In genomic region chr19:52095172-52096014, GRCh38 we compare ENCODE assay signal across 8 cellular contexts. TPM values are rescaled to one million over a fixed set of nuclear protein-coding genes. Genes with fewer than 3 reads are reported as not detected.
DNase-seq lines count a peak whose midpoint lies in the region; ATAC-seq and TF ChIP-seq lines count a peak whose summit lies in the region.

TSS of gene ZNF841 (minus strand) at chr19:52095765. CDS start at chr19:52084801, 10,964 bp downstream.

- peak within 1 kb of the TSS; percentile 90 for H3K4me3 ChIP-seq in coronary artery

- H3K27ac ChIP-seq in coronary artery, result peak within 1 kb of the TSS; percentile 39 to 83

- POLR2A ChIA-PET in activated CD4-positive, alpha-beta T cell treated with anti-CD3 and anti-CD28 coated beads, Interleukin-2, amount 10 ng/mL, durations not matched to agents 7 days and 5 days (lab: Charles Lee), result no interaction called here

- peak; percentile 85 for ATAC-seq in HG03095 (IDR thresholded peaks at IDR 0.05; ENCODE audit: unreplicated experiment)
- peak; percentile 99 for ATAC-seq in left colon
- no peak for ATAC-seq in HG03378 (IDR thresholded peaks at IDR 0.05; ENCODE audit: unreplicated experiment)

- intact Hi-C loops in left colon (cut with DNase I, micrococcal nuclease), result no loop called here

- CTCF ChIA-PET in activated CD4-positive, alpha-beta T cell treated with anti-CD3 and anti-CD28 coated beads, Interleukin-2, amount 10 ng/mL, durations not matched to agents 7 days and 5 days (lab: Charles Lee), result interaction anchor here (1.3 kb wide), 1 partner anchor 12 kb away, joined by 3 read pairs; no protein-coding TSS in a partner anchor

- peak within 1 kb of the TSS; percentile 97 for H3K27ac Mint-ChIP-seq in activated CD4-positive, alpha-beta T cell treated with anti-CD3 and anti-CD28 coated beads, Interleukin-2, amount 10 ng/mL, durations not matched to agents 7 days and 5 days

- peaks cover 61% of the 10 kb centered on the region for H3K36me3 Mint-ChIP-seq in activated CD4-positive, alpha-beta T cell treated with anti-CD3 and anti-CD28 coated beads, Interleukin-2, amount 10 ng/mL, durations not matched to agents 7 days and 5 days (ENCODE audit: low read depth)

- DNase-seq in GM13977 (ENCODE audit: low spot score), result peak; percentile 75
- DNase-seq in NCI-H345 treated with DMSO at 0.1 percent for 48 hours (lab: John Stamatoyannopoulos, UW; ENCODE audit: unreplicated experiment), result peak; percentile 27
- peak; percentile 90 for DNase-seq in activated CD4-positive, alpha-beta T cell treated with anti-CD3 and anti-CD28 coated beads, Interleukin-2, amount 10 ng/mL, durations not matched to agents 7 days and 5 days
- DNase-seq in coronary artery (ENCODE audit: low spot score), result peak; percentile 98
- DNase-seq in left colon, result peak; percentile 94 to 95
- DNase-seq in stimulated activated CD4-positive, alpha-beta T cell treated with anti-CD3 and anti-CD28 coated beads, Interleukin-1b, Interleukin-23, amount 100 ng/mL, for 1 hour (ENCODE audit: low read depth in 2 of 2), result peak; percentile 54 to 78

- TF ChIP-seq CTCF in GM13977 (IDR thresholded peaks at IDR 0.05; ENCODE audit: extremely low read depth, insufficient read depth, missing control alignments) (no peak), coronary artery (IDR thresholded peaks at IDR 0.05) (no peak)

- peaks cover 26% of the 10 kb centered on the region for H3K4me1 Mint-ChIP-seq in activated CD4-positive, alpha-beta T cell treated with anti-CD3 and anti-CD28 coated beads, Interleukin-2, amount 10 ng/mL, durations not matched to agents 7 days and 5 days

- H3K27me3 Mint-ChIP-seq in activated CD4-positive, alpha-beta T cell treated with anti-CD3 and anti-CD28 coated beads, Interleukin-2, amount 10 ng/mL, durations not matched to agents 7 days and 5 days, result no peaks in the 10 kb centered on the region

- peaks cover 72% of the 10 kb centered on the region for H3K9me3 Mint-ChIP-seq in activated CD4-positive, alpha-beta T cell treated with anti-CD3 and anti-CD28 coated beads, Interleukin-2, amount 10 ng/mL, durations not matched to agents 7 days and 5 days

- peak within 1 kb of the TSS; percentile 97 for H3K4me3 Mint-ChIP-seq in activated CD4-positive, alpha-beta T cell treated with anti-CD3 and anti-CD28 coated beads, Interleukin-2, amount 10 ng/mL, durations not matched to agents 7 days and 5 days

- in situ Hi-C loops in GM13977 (cut with MboI; ENCODE audit: low pct_unique_long_range_greater_than_20kb, low sequenced_read_pairs, unreplicated experiment), result no loop called here

RNA-seq across cellular contexts. Expression of gene ZNF841, which starts in this region (rescaled TPM):
- total RNA-seq in activated CD4-positive, alpha-beta T cell treated with anti-CD3 and anti-CD28 coated beads, Interleukin-2, amount 10 ng/mL, durations not matched to agents 7 days and 5 days, result 10 to 100 TPM; 27.7 to 27.9 TPM
- total RNA-seq in left colon, result 10 to 100 TPM; 14.9 to 17.9 TPM

Comparison
In these comparisons a context has a peak if more than half of its experiments do, and no peak if none do; other contexts are left out.
1. DNase-seq: peak in every context shown above with its lines; median percentile 98 in coronary artery; 94 in left colon; 90 in activated CD4-positive, alpha-beta T cell treated with anti-CD3 and anti-CD28 coated beads, Interleukin-2, amount 10 ng/mL, durations not matched to agents 7 days and 5 days; 75 in GM13977; 66 in stimulated activated CD4-positive, alpha-beta T cell treated with anti-CD3 and anti-CD28 coated beads, Interleukin-1b, Interleukin-23, amount 100 ng/mL, for 1 hour; 27 in NCI-H345 treated with DMSO at 0.1 percent for 48 hours.